Comparison of ENCODE assay signal across 10 cellular contexts in the genomic region with DNA sequence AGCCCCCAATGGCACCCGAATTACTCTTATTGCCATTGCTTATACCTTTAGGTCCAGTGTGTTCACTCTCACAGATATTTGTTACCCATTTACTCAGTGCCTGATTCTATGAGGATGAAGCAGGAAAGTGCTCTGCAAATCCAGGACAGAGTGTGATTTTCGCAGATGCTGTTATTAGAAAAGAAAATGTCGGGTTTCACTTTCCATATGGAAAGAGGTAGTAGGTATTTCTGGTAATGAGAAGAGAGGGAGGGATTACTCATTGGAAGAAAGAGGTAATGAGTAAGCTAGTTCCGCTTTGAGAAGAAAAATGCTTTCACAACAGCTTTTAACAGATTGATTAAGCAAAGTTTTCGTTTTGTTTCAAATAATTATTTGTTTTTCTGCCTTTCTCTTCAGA.
A peak's percentile ranks its signal among the peaks of the same experiment; 100 is the strongest.
DNase-seq lines count a peak whose midpoint lies in the region; ATAC-seq and TF ChIP-seq lines count a peak whose summit lies in the region.
"Had no signal": no experiment of that assay in that cellular context is flagged by ENCODE, and none has a peak within 500 bp of the region (broad histone marks: within the 10 kb centered on the region; RNA-seq: fewer than 3 reads in every experiment).

No MANE protein-coding gene starts in this region.

- no peaks in the 10 kb centered on the region for H3K9me3 Mint-ChIP-seq in activated B cell treated with CpG ODN at 0.5 μM for 24 hours
- no peaks in the 10 kb centered on the region for H3K9me3 Mint-ChIP-seq in CD8-positive, alpha-beta memory T cell
- H3K9me3 Mint-ChIP-seq in HFFc6: no peaks in the 10 kb centered on the region

- no peak overlapping the region for H3K4ac ChIP-seq in mesenchymal stem cell (ENCODE audit: low read depth in 1 of 2, low read length in 2 of 2)

- no peak overlapping the region for H2BK5ac ChIP-seq in mesenchymal stem cell (ENCODE audit: low read depth, low read length, poor library complexity, severe bottlenecking)

- no peak overlapping the region for H2AK5ac ChIP-seq in mesenchymal stem cell (ENCODE audit: low read length, severe bottlenecking)

- DNase-seq in activated B cell treated with CpG ODN at 0.5 μM for 24 hours (no peak), HFFc6 (no peak), mesenchymal stem cell (no peak)
- DNase-seq in stimulated activated CD4-positive, alpha-beta T cell treated with anti-CD3 and anti-CD28 coated beads, Interleukin-15, amount 100 ng/mL, for 24 hours: no peak
- no peak for DNase-seq in CD8-positive, alpha-beta memory T cell
- DNase-seq: activated CD4-positive, alpha-beta T cell treated with anti-CD3 and anti-CD28 coated beads, Interleukin-2, amount 50 U/mL, for 48 hours; NCI-H187 treated with DMSO at 0.1 percent for 48 hours had no signal

- no peak overlapping the region for H2AFZ ChIP-seq in mesenchymal stem cell (ENCODE audit: low read depth, low read length)

- H3K4me2 ChIP-seq in mesenchymal stem cell (ENCODE audit: low read length, poor library complexity, severe bottlenecking): no peak overlapping the region

- peak overlapping the region; percentile 30; the same call in 1 of the 2 replicates for H3K4me3 ChIP-seq in GM08714 (ENCODE audit: low read length)
- H3K4me3 ChIP-seq in CD8-positive, alpha-beta memory T cell (ENCODE audit: low read length): no peak overlapping the region
- no peak overlapping the region for H3K4me3 ChIP-seq in mesenchymal stem cell (ENCODE audit: insufficient read depth in 1 of 2, low read depth in 1 of 2, low read length in 2 of 2)

- H3K27me3 ChIP-seq in CD8-positive, alpha-beta memory T cell (ENCODE audit: insufficient read depth, low read length, poor library complexity, severe bottlenecking): no peaks in the 10 kb centered on the region
- H3K27me3 ChIP-seq in mesenchymal stem cell (ENCODE audit: control insufficient read depth in 1 of 2, insufficient read depth in 1 of 2, low read length in 2 of 2): no peaks in the 10 kb centered on the region

- H3K36me3 ChIP-seq in CD8-positive, alpha-beta memory T cell (ENCODE audit: insufficient read depth, low read length): no peaks in the 10 kb centered on the region
- H3K36me3 ChIP-seq in mesenchymal stem cell (ENCODE audit: control insufficient read depth in 1 of 2, insufficient read depth in 2 of 2, low read depth in 1 of 2, low read length in 2 of 2): no peaks in the 10 kb centered on the region

- no peak overlapping the region for H3K27ac ChIP-seq in CD8-positive, alpha-beta memory T cell (ENCODE audit: low read depth, low read length)
- H3K27ac ChIP-seq in mesenchymal stem cell (ENCODE audit: low read length, poor library complexity, severe bottlenecking): no peak overlapping the region

- no peaks in the 10 kb centered on the region for H3K36me3 Mint-ChIP-seq in activated B cell treated with CpG ODN at 0.5 μM for 24 hours (ENCODE audit: low read depth)
- peaks cover 0 to 3% (median 0%) of the 10 kb centered on the region in 3 donors for H3K36me3 Mint-ChIP-seq in CD8-positive, alpha-beta memory T cell
- no peaks in the 10 kb centered on the region for H3K36me3 Mint-ChIP-seq in HFFc6 (ENCODE audit: low read depth)

- no peak overlapping the region for H3K14ac ChIP-seq in mesenchymal stem cell (ENCODE audit: low read length in 2 of 2)

- WGBS in mesenchymal stem cell: 93% methylated on average over 4 of the region's 5 CpGs

- H3K9ac ChIP-seq in mesenchymal stem cell (ENCODE audit: low read length): no peak overlapping the region

- POLR2A ChIA-PET in activated B cell treated with CpG ODN at 0.5 μM for 24 hours (lab: Charles Lee): interaction anchor here (0.6 to 1.1 kb wide), 2 partner anchors 36 to 127 kb away, joined by 3 read pairs; no protein-coding TSS in a partner anchor
- POLR2A ChIA-PET in CD8-positive, alpha-beta memory T cell (lab: Charles Lee): no interaction called here

- H3K27ac Mint-ChIP-seq in activated B cell treated with CpG ODN at 0.5 μM for 24 hours (peak overlapping the region; percentile 88), HFFc6 (no peak overlapping the region)
- H3K27ac Mint-ChIP-seq in CD8-positive, alpha-beta memory T cell: peak overlapping the region in 3 of 8 donors; percentile 20 to 31 (median 24)

- intact Hi-C loops in activated B cell treated with CpG ODN at 0.5 μM for 24 hours (cut with micrococcal nuclease): loop anchor here (1.0 to 5.0 kb wide), 5 partner anchors 11 to 451 kb away; no protein-coding TSS in a partner anchor

- no peaks in the 10 kb centered on the region for H3K4me1 ChIP-seq in CD8-positive, alpha-beta memory T cell (ENCODE audit: insufficient read depth, low read length)
- H3K4me1 ChIP-seq in mesenchymal stem cell (ENCODE audit: control insufficient read depth, insufficient read depth, low read depth, low read length): no peaks in the 10 kb centered on the region

- H3K9me3 ChIP-seq in CD8-positive, alpha-beta memory T cell (ENCODE audit: low read length): no peaks in the 10 kb centered on the region
- H3K9me3 ChIP-seq in mesenchymal stem cell (ENCODE audit: control insufficient read depth, low read length): no peaks in the 10 kb centered on the region

- CTCF ChIA-PET in activated B cell treated with CpG ODN at 0.5 μM for 24 hours (lab: Charles Lee): no interaction called here
- CTCF ChIA-PET in CD8-positive, alpha-beta memory T cell (lab: Charles Lee): no interaction called here

- H4K91ac ChIP-seq in mesenchymal stem cell (ENCODE audit: low read length): no peak overlapping the region

- H2BK120ac ChIP-seq in mesenchymal stem cell (ENCODE audit: low read depth, low read length): no peak overlapping the region

- no peaks in the 10 kb centered on the region for H3K79me1 ChIP-seq in mesenchymal stem cell (replicated peaks; ENCODE audit: low read length, poor library complexity, severe bottlenecking)

- TF ChIP-seq CTCF in activated B cell treated with CpG ODN at 0.5 μM for 24 hours (IDR thresholded peaks at IDR 0.05): no peak
- no peak for TF ChIP-seq CTCF in HFFc6 (IDR thresholded peaks at IDR 0.05)

- ATAC-seq in GM19395 (IDR thresholded peaks at IDR 0.05; ENCODE audit: unreplicated experiment): peak; percentile 79
- peak; percentile 70 for ATAC-seq in HG03095 (IDR thresholded peaks at IDR 0.05; ENCODE audit: unreplicated experiment)
- peak; percentile 76 for ATAC-seq in activated B cell treated with CpG ODN at 0.5 μM for 24 hours (ENCODE audit: low read depth)

- H3K23ac ChIP-seq in mesenchymal stem cell (ENCODE audit: low read length in 2 of 2): no peak overlapping the region

- H4K8ac ChIP-seq in mesenchymal stem cell (ENCODE audit: low read length): no peak overlapping the region

- H2BK15ac ChIP-seq in mesenchymal stem cell (ENCODE audit: low read depth, poor library complexity, severe bottlenecking): no peak overlapping the region

- H3K4me1 Mint-ChIP-seq in activated B cell treated with CpG ODN at 0.5 μM for 24 hours: peaks cover 27% of the 10 kb centered on the region
- H3K4me1 Mint-ChIP-seq in CD8-positive, alpha-beta memory T cell: peaks cover 25 to 48% (median 31%) of the 10 kb centered on the region in 3 donors
- no peaks in the 10 kb centered on the region for H3K4me1 Mint-ChIP-seq in HFFc6 (ENCODE audit: low read depth)

- H3K27me3 Mint-ChIP-seq in activated B cell treated with CpG ODN at 0.5 μM for 24 hours (no peaks in the 10 kb centered on the region), HFFc6 (ENCODE audit: insufficient read depth) (no peaks in the 10 kb centered on the region)
- H3K27me3 Mint-ChIP-seq in CD8-positive, alpha-beta memory T cell: no peaks in the 10 kb centered on the region

- H3K4me3 Mint-ChIP-seq in activated B cell treated with CpG ODN at 0.5 μM for 24 hours (peak overlapping the region; percentile 50), HFFc6 (no peak overlapping the region)
- peak overlapping the region in 2 of 7 donors; percentile 6 to 55 for H3K4me3 Mint-ChIP-seq in CD8-positive, alpha-beta memory T cell

- no peak overlapping the region for H3K18ac ChIP-seq in mesenchymal stem cell (ENCODE audit: low read depth in 1 of 2, low read length in 2 of 2)

- H2BK12ac ChIP-seq in mesenchymal stem cell (ENCODE audit: low read length in 2 of 2): no peak overlapping the region
